20 cellular contexts compared by ENCODE assay signal in the genomic region with DNA sequence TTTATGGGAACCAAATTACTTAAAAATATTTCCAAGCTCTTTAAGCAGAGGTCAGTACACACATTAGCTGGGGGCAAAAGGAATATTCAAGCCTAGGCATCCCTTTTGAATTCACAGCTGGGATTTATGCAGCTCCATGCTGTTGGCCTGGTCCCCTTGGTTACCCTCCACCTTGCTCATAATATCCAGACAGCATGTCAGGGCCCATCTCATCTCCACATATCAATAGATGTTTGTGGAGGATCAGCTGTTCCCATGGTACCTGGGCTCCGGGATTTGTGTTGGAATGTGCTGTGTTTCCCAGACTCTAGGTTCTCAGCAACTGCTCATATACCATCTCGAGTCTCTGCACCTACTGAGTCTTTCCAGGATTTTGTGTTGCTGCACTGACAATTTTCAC.
DNase-seq lines count a peak whose midpoint lies in the region; ATAC-seq and TF ChIP-seq lines count a peak whose summit lies in the region.
"Had no signal": no experiment of that assay in that cellular context is flagged by ENCODE, and none has a peak within 500 bp of the region (broad histone marks: within the 10 kb centered on the region; RNA-seq: fewer than 3 reads in every experiment).

No MANE protein-coding gene starts in this region.

- peaks cover 9% of the 10 kb centered on the region; the same call in 1 of the 2 replicates for H3K4me1 ChIP-seq in GM23338 (ENCODE audit: insufficient read depth)
- peaks cover 20% of the 10 kb centered on the region for H3K4me1 ChIP-seq in RWPE2 (ENCODE audit: insufficient read depth, poor library complexity, severe bottlenecking)
- H3K4me1 ChIP-seq in mesodermal cell (ENCODE audit: control insufficient read depth, insufficient read depth, low read length, poor library complexity, severe bottlenecking): no peaks in the 10 kb centered on the region
- H3K4me1 ChIP-seq: A549; BLaER1 treated with 17β-estradiol and CSF1 and Interleukin-3, amounts not matched to agents 10 nM and 100 nM had no signal

- H3K9me3 Mint-ChIP-seq in GM23338 (peaks cover 3% of the 10 kb centered on the region; the same call in 2 of the 3 replicates), mesothelial cell of epicardium (peaks cover 15% of the 10 kb centered on the region)

- TF ChIP-seq CTCF in GM23338 (conservative IDR thresholded peaks at IDR 0.05; ENCODE audit: low read depth in 2 of 2) (no peak), RWPE2 (IDR thresholded peaks at IDR 0.05; ENCODE audit: poor library complexity, severe bottlenecking) (no peak), mesothelial cell of epicardium (IDR thresholded peaks at IDR 0.05; ENCODE audit: unreplicated experiment) (no peak)

- H3F3A ChIP-seq in GM23338 (replicated peaks; ENCODE audit: low read depth): no peaks in the 10 kb centered on the region

- H3K9me3 ChIP-seq in RWPE2 (ENCODE audit: severe bottlenecking) (peaks cover 3% of the 10 kb centered on the region), mesodermal cell (ENCODE audit: control insufficient read depth, low read length) (no peaks in the 10 kb centered on the region)

- DNase-seq in GM23338 (ENCODE audit: low spot score) (peak; percentile 51), RWPE2 (ENCODE audit: low spot score) (peak; percentile 52), epithelial cell of prostate (ENCODE audit: low read depth, low spot score) (no peak), left colon (no peak), mesothelial cell of epicardium (ENCODE audit: low spot score in 2 of 2, unreplicated experiment in 2 of 2) (no peak), posterior cingulate gyrus (no peak)
- DNase-seq: CD8-positive, alpha-beta memory T cell; IMR-90; Karpas-422; MM.1S; NCI-H1105 treated with DMSO at 0.1 percent for 48 hours; NCI-H187 treated with DMSO at 0.1 percent for 48 hours; NCI-H2171 treated with DMSO at 0.1 percent for 48 hours; NCI-H446 treated with DMSO at 0.1 percent for 48 hours; NK-92 treated with Interleukin-12 subunit alpha and Interleukin-12 subunit beta, amount 100 ng/mL, for 24 hours; OCI-M1 had no signal

- H3K79me2 ChIP-seq in GM23338 (replicated peaks; ENCODE audit: insufficient read depth): no peaks in the 10 kb centered on the region

- H3K36me3 Mint-ChIP-seq in GM23338 (ENCODE audit: low read depth) (peaks cover 3% of the 10 kb centered on the region; the same call in 1 of the 3 replicates), mesothelial cell of epicardium (no peaks in the 10 kb centered on the region)
- H3K36me3 Mint-ChIP-seq: CD8-positive, alpha-beta memory T cell had no signal

- H3K36me3 ChIP-seq in GM23338 (ENCODE audit: insufficient read depth): no peaks in the 10 kb centered on the region
- H3K36me3 ChIP-seq in RWPE2 (ENCODE audit: low read depth): no peaks in the 10 kb centered on the region
- H3K36me3 ChIP-seq in mesodermal cell (ENCODE audit: control insufficient read depth, insufficient read depth, low read length): no peaks in the 10 kb centered on the region
- H3K36me3 ChIP-seq: BLaER1 treated with 17β-estradiol and CSF1 and Interleukin-3, amounts not matched to agents 10 nM and 100 nM had no signal

- H3K4me3 ChIP-seq in GM23338 (no peak overlapping the region), RWPE2 (ENCODE audit: severe bottlenecking) (no peak overlapping the region), mesodermal cell (ENCODE audit: extremely low read depth, insufficient read depth, low read length, poor library complexity, severe bottlenecking) (no peak overlapping the region)
- H3K4me3 ChIP-seq: A549; BLaER1 treated with 17β-estradiol and CSF1 and Interleukin-3, amounts not matched to agents 10 nM and 100 nM; GM23248 had no signal

- H3K4me2 ChIP-seq in GM23338: no peak overlapping the region
- H3K4me2 ChIP-seq: A549; BLaER1 treated with 17β-estradiol and CSF1 and Interleukin-3, amounts not matched to agents 10 nM and 100 nM had no signal

- H3K4me1 Mint-ChIP-seq in GM23338 (peaks cover 15% of the 10 kb centered on the region), mesothelial cell of epicardium (no peaks in the 10 kb centered on the region)
- H3K4me1 Mint-ChIP-seq: CD8-positive, alpha-beta memory T cell had no signal

- no peaks in the 10 kb centered on the region for H3K9me2 ChIP-seq in GM23338 (ENCODE audit: insufficient read depth)

- intact Hi-C loops in left colon (cut with DNase I, micrococcal nuclease): no loop called here
- intact Hi-C loops in posterior cingulate gyrus (cut with DNase I): no loop called here

- WGBS in mesodermal cell (ENCODE audit: insufficient coverage in 2 of 2), 2 experiments: 71 to 73% methylated on average over 2 of the region's 2 CpGs

- H2AFZ ChIP-seq in GM23338: 0 out of 2 replicates have a peak overlapping the region, but pooled peaks have one; percentile 0
- H2AFZ ChIP-seq: GM23248 had no signal

- H3K27ac ChIP-seq in GM23338 (ENCODE audit: low read depth) (no peak overlapping the region), RWPE2 (ENCODE audit: poor library complexity, severe bottlenecking) (peak overlapping the region; percentile 79), epithelial cell of prostate (peak overlapping the region; percentile 56), mesodermal cell (ENCODE audit: low read depth, low read length, severe bottlenecking) (peak overlapping the region; percentile 16)
- H3K27ac ChIP-seq: A549; BLaER1 treated with 17β-estradiol and CSF1 and Interleukin-3, amounts not matched to agents 10 nM and 100 nM; GM23248 had no signal

- H3K27me3 Mint-ChIP-seq in GM23338 (ENCODE audit: insufficient read depth, low read depth, poor library complexity) (peaks cover 2% of the 10 kb centered on the region), mesothelial cell of epicardium (ENCODE audit: low read depth) (peaks cover 11% of the 10 kb centered on the region)
- H3K27me3 Mint-ChIP-seq: CD8-positive, alpha-beta memory T cell had no signal

- no peaks in the 10 kb centered on the region for H4K20me1 ChIP-seq in GM23338 (replicated peaks; ENCODE audit: insufficient read depth)
- H4K20me1 ChIP-seq: BLaER1 treated with 17β-estradiol and CSF1 and Interleukin-3, amounts not matched to agents 10 nM and 100 nM had no signal

- ATAC-seq in GM23338: peak; percentile 56
- peak; percentile 90 for ATAC-seq in RWPE2 (ENCODE audit: low read depth)
- no peak for ATAC-seq in left colon
- ATAC-seq: A549 had no signal

- H3K27me3 ChIP-seq in GM23338 (ENCODE audit: insufficient read depth): no peaks in the 10 kb centered on the region
- no peaks in the 10 kb centered on the region for H3K27me3 ChIP-seq in RWPE2 (ENCODE audit: insufficient read depth, poor library complexity, severe bottlenecking)
- H3K27me3 ChIP-seq: BLaER1 treated with 17β-estradiol and CSF1 and Interleukin-3, amounts not matched to agents 10 nM and 100 nM had no signal

- no peak overlapping the region for H3K27ac Mint-ChIP-seq in GM23338
- no peak overlapping the region for H3K27ac Mint-ChIP-seq in mesothelial cell of epicardium
- H3K27ac Mint-ChIP-seq: CD8-positive, alpha-beta memory T cell had no signal

- H3K4me3 Mint-ChIP-seq in GM23338 (no peak overlapping the region), mesothelial cell of epicardium (no peak overlapping the region)
- H3K4me3 Mint-ChIP-seq: CD8-positive, alpha-beta memory T cell had no signal

TF ChIP-seq in GM23338, 12 proteins besides CTCF, POLR2A, EP300 and RAD21:
- no peak for TF ChIP-seq ZNF331 (CRISPR knock-in tag; IDR thresholded peaks at IDR 0.05; ENCODE audit: low read depth)
- no peak for TF ChIP-seq JUNB (IDR thresholded peaks at IDR 0.05; ENCODE audit: unreplicated experiment)
- no peak for TF ChIP-seq EZH2 (IDR thresholded peaks at IDR 0.05; ENCODE audit: low read depth, unreplicated experiment)
- TF ChIP-seq, protein P1, sequence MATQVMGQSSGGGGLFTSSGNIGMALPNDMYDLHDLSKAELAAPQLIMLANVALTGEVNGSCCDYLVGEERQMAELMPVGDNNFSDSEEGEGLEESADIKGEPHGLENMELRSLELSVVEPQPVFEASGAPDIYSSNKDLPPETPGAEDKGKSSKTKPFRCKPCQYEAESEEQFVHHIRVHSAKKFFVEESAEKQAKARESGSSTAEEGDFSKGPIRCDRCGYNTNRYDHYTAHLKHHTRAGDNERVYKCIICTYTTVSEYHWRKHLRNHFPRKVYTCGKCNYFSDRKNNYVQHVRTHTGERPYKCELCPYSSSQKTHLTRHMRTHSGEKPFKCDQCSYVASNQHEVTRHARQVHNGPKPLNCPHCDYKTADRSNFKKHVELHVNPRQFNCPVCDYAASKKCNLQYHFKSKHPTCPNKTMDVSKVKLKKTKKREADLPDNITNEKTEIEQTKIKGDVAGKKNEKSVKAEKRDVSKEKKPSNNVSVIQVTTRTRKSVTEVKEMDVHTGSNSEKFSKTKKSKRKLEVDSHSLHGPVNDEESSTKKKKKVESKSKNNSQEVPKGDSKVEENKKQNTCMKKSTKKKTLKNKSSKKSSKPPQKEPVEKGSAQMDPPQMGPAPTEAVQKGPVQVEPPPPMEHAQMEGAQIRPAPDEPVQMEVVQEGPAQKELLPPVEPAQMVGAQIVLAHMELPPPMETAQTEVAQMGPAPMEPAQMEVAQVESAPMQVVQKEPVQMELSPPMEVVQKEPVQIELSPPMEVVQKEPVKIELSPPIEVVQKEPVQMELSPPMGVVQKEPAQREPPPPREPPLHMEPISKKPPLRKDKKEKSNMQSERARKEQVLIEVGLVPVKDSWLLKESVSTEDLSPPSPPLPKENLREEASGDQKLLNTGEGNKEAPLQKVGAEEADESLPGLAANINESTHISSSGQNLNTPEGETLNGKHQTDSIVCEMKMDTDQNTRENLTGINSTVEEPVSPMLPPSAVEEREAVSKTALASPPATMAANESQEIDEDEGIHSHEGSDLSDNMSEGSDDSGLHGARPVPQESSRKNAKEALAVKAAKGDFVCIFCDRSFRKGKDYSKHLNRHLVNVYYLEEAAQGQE (IDR thresholded peaks at IDR 0.05; ENCODE audit: unreplicated experiment): no peak
- no peak for TF ChIP-seq POLR2AphosphoS5 (IDR thresholded peaks at IDR 0.05; ENCODE audit: low read depth)

Comparison
In these comparisons a context has a peak if more than half of its experiments do, and no peak if none do; other contexts are left out.
1. DNase-seq: peak in GM23338 (single experiment) and RWPE2 (single experiment); none in epithelial cell of prostate (single experiment), left colon (0 of 2), mesothelial cell of epicardium (0 of 2) and posterior cingulate gyrus (0 of 10).